10 cellular contexts compared by ENCODE assay signal in genomic region chr15:33154366-33155166, GRCh38. TPM values are rescaled to one million over a fixed set of nuclear protein-coding genes. Genes with fewer than 3 reads are reported as not detected.
DNase-seq lines count a peak whose midpoint lies in the region; ATAC-seq and TF ChIP-seq lines count a peak whose summit lies in the region.
"Had no signal": no experiment of that assay in that cellular context is flagged by ENCODE, and none has a peak within 500 bp of the region (broad histone marks: within the 10 kb centered on the region; RNA-seq: fewer than 3 reads in every experiment).

No MANE protein-coding gene starts in this region.

- H3K4me1 ChIP-seq in muscle layer of duodenum (ENCODE audit: control insufficient read depth in 1 of 2, insufficient read depth in 2 of 2, low read length in 2 of 2) (no peaks in the 10 kb centered on the region), prostate gland (replicated peaks) (no peaks in the 10 kb centered on the region)

- CTCF ChIA-PET in AG04449 (lab: Yijun Ruan, JAX), result interaction anchor here (0.7 to 3.7 kb wide), 7 partner anchors 15 to 505 kb away, joined by 3 to 16 read pairs (median 4); no protein-coding TSS in a partner anchor

- no peak overlapping the region; the same call in 1 of the 2 replicates for H3K4me3 ChIP-seq in AG04449 (ENCODE audit: low read depth, low read length)
- peak overlapping the region in 16 of 59 donors; percentile 5 to 58 (median 36) for H3K4me3 ChIP-seq in dorsolateral prefrontal cortex
- no peak overlapping the region for H3K4me3 ChIP-seq in muscle layer of duodenum (ENCODE audit: low read depth in 1 of 2, low read length in 2 of 2)
- H3K4me3 ChIP-seq in prostate gland, result no peak overlapping the region
- H3K4me3 ChIP-seq: BLaER1 had no signal

- DNase-seq in AG04449 (ENCODE audit: low read depth, low spot score) (peak; percentile 86), NCI-H187 treated with DMSO at 0.1 percent for 48 hours (lab: John Stamatoyannopoulos, UW) (peak; percentile 88), dorsolateral prefrontal cortex (peak in 6 of 10 donors; percentile 39 to 79 (median 64)), DMS153 (lab: John Stamatoyannopoulos, UW) (no peak), prostate gland (ENCODE audit: low spot score) (no peak)
- DNase-seq: activated CD4-positive, alpha-beta T cell treated with anti-CD3 and anti-CD28 coated beads for 48 hours had no signal

- ATAC-seq in HG02840 (IDR thresholded peaks at IDR 0.05; ENCODE audit: low FRiP score, unreplicated experiment) (no peak), GM21529 (IDR thresholded peaks at IDR 0.05; ENCODE audit: unreplicated experiment) (no peak)

- H3K9me3 ChIP-seq in muscle layer of duodenum (ENCODE audit: control insufficient read depth in 1 of 2, low read length in 2 of 2), result no peaks in the 10 kb centered on the region
- no peaks in the 10 kb centered on the region for H3K9me3 ChIP-seq in prostate gland
- H3K9me3 ChIP-seq: BLaER1 had no signal

- intact Hi-C loops in dorsolateral prefrontal cortex (cut with DNase I) (no loop called here), prostate gland (cut with DNase I) (no loop called here)

- peak overlapping the region in 56 of 59 donors; percentile 4 to 94 (median 64) for H3K27ac ChIP-seq in dorsolateral prefrontal cortex
- peak overlapping the region; percentile 17 for H3K27ac ChIP-seq in muscle layer of duodenum (ENCODE audit: low read length)
- no peak overlapping the region for H3K27ac ChIP-seq in prostate gland
- H3K27ac ChIP-seq: BLaER1 had no signal

- POLR2A ChIA-PET in AG04449 (lab: Yijun Ruan, JAX), result interaction anchor here (0.6 kb wide), 1 partner anchor 1545 kb away, joined by 3 read pairs; no protein-coding TSS in a partner anchor

- no peak for TF ChIP-seq POLR2A in prostate gland (IDR thresholded peaks at IDR 0.05)

- H3K36me3 ChIP-seq in muscle layer of duodenum (ENCODE audit: control insufficient read depth in 1 of 2, insufficient read depth in 2 of 2, low read length in 2 of 2), result peaks cover 0 to 2% of the 10 kb centered on the region in 2 donors
- H3K36me3 ChIP-seq in prostate gland, result no peaks in the 10 kb centered on the region
- H3K36me3 ChIP-seq: BLaER1 had no signal

- 79% methylated on average over 13 of the region's 13 CpGs for WGBS in prostate gland

- H3K27me3 ChIP-seq in dorsolateral prefrontal cortex (no peaks in the 10 kb centered on the region), muscle layer of duodenum (ENCODE audit: low read depth, low read length) (no peaks in the 10 kb centered on the region), prostate gland (replicated peaks; ENCODE audit: insufficient read depth) (no peaks in the 10 kb centered on the region)
- H3K27me3 ChIP-seq: BLaER1 had no signal

- TF ChIP-seq CTCF in AG04449 (IDR thresholded peaks at IDR 0.05; ENCODE audit: insufficient read depth, low read length, missing control alignments) (no peak), dorsolateral prefrontal cortex (IDR thresholded peaks at IDR 0.05 in 54 of 56, conservative IDR thresholded peaks at IDR 0.05 in 2 of 56; ENCODE audit: low read depth in 1 of 56, partially characterized antibody in 56 of 56) (no peak), prostate gland (IDR thresholded peaks at IDR 0.05) (no peak)

RNA-seq across cellular contexts. Expression of gene FMN1, which starts 39.9 kb away (rescaled TPM):
- total RNA-seq in dorsolateral prefrontal cortex (100 to 1,000 TPM in 66 of 120 experiments, 10 to 100 TPM in 54; 50.9 to 165 (median 102) TPM), prostate gland (10 to 100 TPM in 1 of 2 donors, 1 to 10 TPM in 1; 7.1 to 32.5 TPM)

Comparison
In these comparisons a context has a peak if more than half of its experiments do, and no peak if none do; other contexts are left out.
1. DNase-seq: peak in AG04449 (single experiment), NCI-H187 treated with DMSO at 0.1 percent for 48 hours (single experiment) and dorsolateral prefrontal cortex (6 of 10); none in DMS153 (single experiment) and prostate gland (single experiment).
2. H3K27ac ChIP-seq: peak in dorsolateral prefrontal cortex (56 of 59) and muscle layer of duodenum (single experiment); none in prostate gland (0 of 2).